Comparison of ENCODE assay signal across 12 cellular contexts in genomic region chr1:16158993-16159831, GRCh38. TPM values are rescaled to one million over a fixed set of nuclear protein-coding genes. Genes with fewer than 3 reads are reported as not detected.
A peak's percentile ranks its signal among the peaks of the same experiment; 100 is the strongest.
DNase-seq lines count a peak whose midpoint lies in the region; ATAC-seq and TF ChIP-seq lines count a peak whose summit lies in the region.
"Had no signal": no experiment of that assay in that cellular context is flagged by ENCODE, and none has a peak within 500 bp of the region (broad histone marks: within the 10 kb centered on the region; RNA-seq: fewer than 3 reads in every experiment).

No MANE protein-coding gene starts in this region.

- H4K20me1 ChIP-seq in PC-3 (ENCODE audit: low read length), result peaks cover 13% of the 10 kb centered on the region
- peaks cover 6% of the 10 kb centered on the region for H4K20me1 ChIP-seq in osteoblast (ENCODE audit: insufficient read depth, low read length)

- H3K27ac ChIP-seq in PC-3 (ENCODE audit: low read length), result peak overlapping the region; percentile 74
- no peak overlapping the region for H3K27ac ChIP-seq in osteoblast (ENCODE audit: low read depth, low read length)

- H3K9ac ChIP-seq in PC-3 (ENCODE audit: low read length), result peak overlapping the region; percentile 43; the same call in 1 of the 2 replicates

- ATAC-seq in PC-3 (peak; percentile 52), GM18867 (IDR thresholded peaks at IDR 0.05; ENCODE audit: unreplicated experiment) (no peak)
- no peak for ATAC-seq in stimulated activated naive CD8-positive, alpha-beta T cell treated with anti-CD3 and anti-CD28 coated beads, Interleukin-15, Interleukin-2, amounts not matched to agents 100 U/mL and 50 U/mL, for 24 hours

- TF ChIP-seq CTCF in PC-3 (conservative IDR thresholded peaks at IDR 0.05; ENCODE audit: low read depth, low read length) (no peak), epithelial cell of esophagus (IDR thresholded peaks at IDR 0.05; ENCODE audit: insufficient read depth, low read depth, low read length, missing control alignments) (no peak), osteoblast (IDR thresholded peaks at IDR 0.05; ENCODE audit: extremely low read depth, low read depth, low read length) (no peak)

- H3K79me2 ChIP-seq in PC-3 (ENCODE audit: low read length), result peaks cover 82% of the 10 kb centered on the region
- peaks cover 28% of the 10 kb centered on the region for H3K79me2 ChIP-seq in osteoblast (ENCODE audit: insufficient read depth, low read length)

- in situ Hi-C loops in Caki2 (cut with HindIII; ENCODE audit: low pct_unique_long_range_greater_than_20kb, low sequenced_read_pairs), result no loop called here

- peaks cover 8% of the 10 kb centered on the region for H3K36me3 ChIP-seq in PC-3 (ENCODE audit: low read depth, low read length)
- H3K36me3 ChIP-seq in osteoblast (ENCODE audit: insufficient read depth, low read length), result no peaks in the 10 kb centered on the region
- H3K36me3 ChIP-seq: BE2C had no signal

- peaks cover 6% of the 10 kb centered on the region for H3F3A ChIP-seq in PC-3 (ENCODE audit: low read length, unreplicated experiment)

- peak overlapping the region; percentile 83 for H3K4me3 ChIP-seq in PC-3 (ENCODE audit: low read length)
- H3K4me3 ChIP-seq in epithelial cell of esophagus (ENCODE audit: low read length), result no peak overlapping the region
- H3K4me3 ChIP-seq in osteoblast (ENCODE audit: insufficient read depth, low read length), result no peak overlapping the region

- intact Hi-C loops in PC-3 (cut with micrococcal nuclease), result loop anchor here (1.0 kb wide), 1 partner anchor 28 kb away; no protein-coding TSS in a partner anchor

- H3K4me1 ChIP-seq in PC-3 (ENCODE audit: insufficient read depth, low read length) (peaks cover 49% of the 10 kb centered on the region), osteoblast (ENCODE audit: insufficient read depth, low read length) (peaks cover 22% of the 10 kb centered on the region)
- H3K4me1 ChIP-seq: BE2C had no signal

- BruUV-seq in PC-3 (replicated peaks; lab: Mats Ljungman, UMichigan), result no TSS peak

- POLR2A ChIA-PET in PC-3 (lab: Charles Lee; ENCODE audit: unreplicated experiment), result no interaction called here

- peak overlapping the region; percentile 96 for H3K4me2 ChIP-seq in PC-3 (ENCODE audit: low read length)
- no peak overlapping the region for H3K4me2 ChIP-seq in osteoblast (ENCODE audit: insufficient read depth, low read length)

- CTCF ChIA-PET in PC-3 (lab: Charles Lee), result interaction anchor here (0.7 kb wide), 1 partner anchor 57 kb away, joined by 3 read pairs; no protein-coding TSS in a partner anchor

- no peaks in the 10 kb centered on the region for H3K9me2 ChIP-seq in PC-3 (replicated peaks; ENCODE audit: low read length)

- H3K9me3 ChIP-seq in PC-3 (ENCODE audit: low read length) (no peaks in the 10 kb centered on the region), osteoblast (ENCODE audit: low read depth, low read length) (no peaks in the 10 kb centered on the region)
- H3K9me3 ChIP-seq: BE2C had no signal

- H3K27me3 ChIP-seq in PC-3 (ENCODE audit: low read length) (no peaks in the 10 kb centered on the region), osteoblast (ENCODE audit: insufficient read depth, low read length) (no peaks in the 10 kb centered on the region)
- H3K27me3 ChIP-seq: BE2C had no signal

- DNase-seq in Caki2 (ENCODE audit: low read depth) (peak; percentile 63), PC-3 (peak; percentile 95), epithelial cell of esophagus (ENCODE audit: low read depth) (peak; percentile 97), osteoblast (ENCODE audit: insufficient read length, low spot score, missing footprints) (peak; percentile 74), medulla oblongata (ENCODE audit: extremely low spot score) (no peak), hippocampal formation (lab: John Stamatoyannopoulos, UW) (no peak)
- no peak for DNase-seq in stimulated activated naive CD8-positive, alpha-beta T cell treated with anti-CD3 and anti-CD28 coated beads, Interleukin-15, Interleukin-2, amounts not matched to agents 100 U/mL and 50 U/mL, for 24 hours
- DNase-seq: activated CD4-positive, CD25-positive, alpha-beta regulatory T cell treated with anti-CD3 and anti-CD28 coated beads, Interleukin-2, amount 50 U/mL, for 72 hours; BE2C; dermis blood vessel endothelial cell; MM.1S had no signal

- no peak overlapping the region for H2AFZ ChIP-seq in PC-3 (ENCODE audit: low read length)
- no peak overlapping the region for H2AFZ ChIP-seq in osteoblast (ENCODE audit: low read length)

RNA-seq across cellular contexts. Expression of gene EPHA2, which starts 3.3 kb away (rescaled TPM):
- 64.0 and 81.3 TPM in 2 replicates for total RNA-seq in Caki2 (2014; rRNA removed; shearing (Covaris generic); ENCODE audit: low replicate concordance)
- total RNA-seq in PC-3 (2014; rRNA removed) (459 and 567 TPM in 2 replicates), osteoblast (13.3 and 21.0 TPM in 2 replicates)

RNA-seq across cellular contexts. Expression of gene ARHGEF19, which starts 53.2 kb away (rescaled TPM):
- 26.2 and 26.4 TPM in 2 replicates for total RNA-seq in Caki2 (2014; rRNA removed; shearing (Covaris generic); ENCODE audit: low replicate concordance)
- 13.8 and 28.1 TPM in 2 replicates for total RNA-seq in PC-3 (2014; rRNA removed)
- 5.9 and 6.5 TPM in 2 replicates for total RNA-seq in osteoblast

Comparison
In these comparisons a context has a peak if more than half of its experiments do, and no peak if none do; other contexts are left out.
1. DNase-seq: peak in Caki2 (single experiment), PC-3 (single experiment), epithelial cell of esophagus (single experiment) and osteoblast (single experiment); none in stimulated activated naive CD8-positive, alpha-beta T cell treated with anti-CD3 and anti-CD28 coated beads, Interleukin-15, Interleukin-2, amounts not matched to agents 100 U/mL and 50 U/mL, for 24 hours (single experiment), medulla oblongata (single experiment) and hippocampal formation (0 of 2).